In the genomic region with DNA sequence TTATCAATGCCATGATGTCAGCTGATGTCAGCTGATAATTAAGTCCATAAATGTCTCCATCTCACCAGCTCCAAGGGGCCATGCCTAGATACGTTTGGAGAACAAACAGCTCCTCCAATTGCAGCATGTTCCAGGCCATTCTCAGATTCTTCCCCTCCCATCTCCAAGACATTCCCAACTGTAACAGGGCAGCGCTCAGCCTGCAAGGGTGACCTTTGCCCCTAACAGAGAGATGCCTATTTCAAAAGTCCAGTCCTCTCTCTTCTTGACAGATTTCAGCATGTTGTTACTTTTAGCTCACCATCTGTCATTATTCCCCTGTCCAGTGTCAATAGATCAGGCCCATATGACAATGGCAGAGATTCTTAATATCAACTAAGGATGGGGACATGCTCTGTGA, we compare ENCODE assay signal across 24 cellular contexts. TPM values are rescaled to one million over a fixed set of nuclear protein-coding genes. Genes with fewer than 3 reads are reported as not detected.
A peak's percentile ranks its signal among the peaks of the same experiment; 100 is the strongest.
DNase-seq lines count a peak whose midpoint lies in the region; ATAC-seq, FAIRE-seq and TF ChIP-seq lines count a peak whose summit lies in the region.
"Had no signal": no experiment of that assay in that cellular context is flagged by ENCODE, and none has a peak within 500 bp of the region (broad histone marks: within the 10 kb centered on the region; RNA-seq: fewer than 3 reads in every experiment).

No MANE protein-coding gene starts in this region.

- H3K27ac ChIP-seq in CD4-positive, CD25-positive, alpha-beta regulatory T cell (ENCODE audit: insufficient read depth, low read length, poor library complexity, severe bottlenecking) = no peak overlapping the region
- H3K27ac ChIP-seq: heart right ventricle, left lung, vagina had no signal

- peaks cover 75% of the 10 kb centered on the region for H3K36me3 ChIP-seq in CD4-positive, CD25-positive, alpha-beta regulatory T cell (ENCODE audit: control insufficient read depth, insufficient read depth, low read length)
- H3K36me3 ChIP-seq: vagina had no signal

- CTCF ChIA-PET in activated CD4-positive, alpha-beta T cell treated with anti-CD3 and anti-CD28 coated beads for 36 hours (lab: Charles Lee) = interaction anchor here (0.8 to 7.7 kb wide), 10 partner anchors 9 to 103 kb away, joined by 3 to 93 read pairs (median 5); partner anchors contain the start of gene PSD4

- no peak for TF ChIP-seq CTCF in natural killer cell (IDR thresholded peaks at IDR 0.05)

- no peak for TF ChIP-seq POLR2A in GM12891 (IDR thresholded peaks at IDR 0.05; ENCODE audit: low read depth, low read length)

- ATAC-seq in activated CD4-positive, alpha-beta T cell treated with anti-CD3 and anti-CD28 coated beads for 36 hours = no peak
- no peak for ATAC-seq in CD4-positive, CD25-positive, alpha-beta regulatory T cell (ENCODE audit: low read depth in 2 of 2)
- no peak for ATAC-seq in activated naive CD8-positive, alpha-beta T cell treated with anti-CD3 and anti-CD28 coated beads, Interleukin-2, amount 10 ng/mL, durations not matched to agents 7 days and 5 days (ENCODE audit: low read depth)
- ATAC-seq in natural killer cell = no peak
- ATAC-seq in HG03432 (IDR thresholded peaks at IDR 0.05; ENCODE audit: unreplicated experiment) = no peak
- ATAC-seq: heart right ventricle, left lung had no signal

- no peak overlapping the region for H3K4me3 Mint-ChIP-seq in activated CD4-positive, alpha-beta T cell treated with anti-CD3 and anti-CD28 coated beads for 36 hours
- H3K4me3 Mint-ChIP-seq in CD4-positive, CD25-positive, alpha-beta regulatory T cell = peak overlapping the region; percentile 25 to 67 (median 34)
- H3K4me3 Mint-ChIP-seq in activated naive CD8-positive, alpha-beta T cell treated with anti-CD3 and anti-CD28 coated beads, Interleukin-2, amount 10 ng/mL, durations not matched to agents 7 days and 5 days = peak overlapping the region; percentile 46
- H3K4me3 Mint-ChIP-seq in natural killer cell = peak overlapping the region; percentile 62

- intact Hi-C loops in activated CD4-positive, alpha-beta T cell treated with anti-CD3 and anti-CD28 coated beads for 36 hours (cut with DNase I, micrococcal nuclease) = no loop called here
- intact Hi-C loops in natural killer cell (cut with micrococcal nuclease) = no loop called here

- no peaks in the 10 kb centered on the region for H3K27me3 Mint-ChIP-seq in activated CD4-positive, alpha-beta T cell treated with anti-CD3 and anti-CD28 coated beads for 36 hours
- H3K27me3 Mint-ChIP-seq in CD4-positive, CD25-positive, alpha-beta regulatory T cell = no peaks in the 10 kb centered on the region
- no peaks in the 10 kb centered on the region for H3K27me3 Mint-ChIP-seq in activated naive CD8-positive, alpha-beta T cell treated with anti-CD3 and anti-CD28 coated beads, Interleukin-2, amount 10 ng/mL, durations not matched to agents 7 days and 5 days
- no peaks in the 10 kb centered on the region for H3K27me3 Mint-ChIP-seq in natural killer cell (ENCODE audit: low read depth in 2 of 2)

- peaks cover 76% of the 10 kb centered on the region for H3K36me3 Mint-ChIP-seq in activated CD4-positive, alpha-beta T cell treated with anti-CD3 and anti-CD28 coated beads for 36 hours (ENCODE audit: low read depth)
- H3K36me3 Mint-ChIP-seq in CD4-positive, CD25-positive, alpha-beta regulatory T cell = peaks cover 34% of the 10 kb centered on the region
- H3K36me3 Mint-ChIP-seq in activated naive CD8-positive, alpha-beta T cell treated with anti-CD3 and anti-CD28 coated beads, Interleukin-2, amount 10 ng/mL, durations not matched to agents 7 days and 5 days = peaks cover 52% of the 10 kb centered on the region
- H3K36me3 Mint-ChIP-seq in natural killer cell = peaks cover 7% of the 10 kb centered on the region

- FAIRE-seq in GM12891 (lab: Jason Lieb, UNC) = no peak
- FAIRE-seq: A204.1, bronchial epithelial cell, G401.6, GM19239, TTC549 had no signal

- H3K4me1 Mint-ChIP-seq in activated CD4-positive, alpha-beta T cell treated with anti-CD3 and anti-CD28 coated beads for 36 hours = peaks cover 83% of the 10 kb centered on the region
- H3K4me1 Mint-ChIP-seq in CD4-positive, CD25-positive, alpha-beta regulatory T cell = peaks cover 17 to 89% (median 72%) of the 10 kb centered on the region in 4 donors
- peaks cover 67% of the 10 kb centered on the region for H3K4me1 Mint-ChIP-seq in activated naive CD8-positive, alpha-beta T cell treated with anti-CD3 and anti-CD28 coated beads, Interleukin-2, amount 10 ng/mL, durations not matched to agents 7 days and 5 days
- H3K4me1 Mint-ChIP-seq in natural killer cell = peaks cover 75 to 89% of the 10 kb centered on the region in 2 donors

- H3K4me3 ChIP-seq in CD4-positive, CD25-positive, alpha-beta regulatory T cell (ENCODE audit: low read depth, low read length) = no peak overlapping the region
- H3K4me3 ChIP-seq: heart right ventricle, left lung, vagina had no signal

- peak overlapping the region; percentile 62 for H3K27ac Mint-ChIP-seq in activated CD4-positive, alpha-beta T cell treated with anti-CD3 and anti-CD28 coated beads for 36 hours
- peak overlapping the region; percentile 63 to 95 (median 89) for H3K27ac Mint-ChIP-seq in CD4-positive, CD25-positive, alpha-beta regulatory T cell
- H3K27ac Mint-ChIP-seq in activated naive CD8-positive, alpha-beta T cell treated with anti-CD3 and anti-CD28 coated beads, Interleukin-2, amount 10 ng/mL, durations not matched to agents 7 days and 5 days = peak overlapping the region; percentile 72
- peak overlapping the region; percentile 82 to 91 for H3K27ac Mint-ChIP-seq in natural killer cell

- POLR2A ChIA-PET in activated CD4-positive, alpha-beta T cell treated with anti-CD3 and anti-CD28 coated beads for 36 hours (lab: Charles Lee) = no interaction called here
- POLR2A ChIA-PET in activated naive CD8-positive, alpha-beta T cell treated with anti-CD3 and anti-CD28 coated beads, Interleukin-2, amount 10 ng/mL, durations not matched to agents 7 days and 5 days (lab: Charles Lee) = interaction anchor here (1.0 to 2.0 kb wide), 6 partner anchors 8 to 52 kb away, joined by 3 to 13 read pairs (median 6); partner anchors contain the start of gene PSD4

- H3K27me3 ChIP-seq in CD4-positive, CD25-positive, alpha-beta regulatory T cell (ENCODE audit: control insufficient read depth, insufficient read depth, low read length) = no peaks in the 10 kb centered on the region
- H3K27me3 ChIP-seq: left lung, vagina had no signal

- no peak for DNase-seq in activated CD4-positive, alpha-beta T cell treated with anti-CD3 and anti-CD28 coated beads for 36 hours
- DNase-seq in activated CD4-positive, alpha-beta T cell treated with anti-CD3 and anti-CD28 coated beads for 4 hours = no peak
- no peak for DNase-seq in CD4-positive, CD25-positive, alpha-beta regulatory T cell
- DNase-seq in activated naive CD8-positive, alpha-beta T cell treated with anti-CD3 and anti-CD28 coated beads, Interleukin-2, amount 10 ng/mL, durations not matched to agents 7 days and 5 days = no peak
- DNase-seq in natural killer cell = no peak
- DNase-seq in effector CD4-positive, alpha-beta T cell = no peak
- DNase-seq in GM12891 (ENCODE audit: insufficient read length, low spot score) = no peak
- DNase-seq: activated CD4-positive, alpha-beta T cell treated with anti-CD3 and anti-CD28 coated beads for 48 hours; amniotic stem cell; dermis blood vessel endothelial cell; heart right ventricle; NCI-H146; NCI-H748 treated with DMSO at 0.1 percent for 48 hours; stimulated activated CD4-positive, alpha-beta T cell treated with anti-CD3 and anti-CD28 coated beads, Interleukin-4, amount 100 ng/mL, for 24 hours had no signal

- peaks cover 86% of the 10 kb centered on the region for H3K4me1 ChIP-seq in CD4-positive, CD25-positive, alpha-beta regulatory T cell (ENCODE audit: control insufficient read depth, insufficient read depth, low read length, poor library complexity, severe bottlenecking)
- H3K4me1 ChIP-seq: vagina had no signal

- H3K9me3 Mint-ChIP-seq in activated CD4-positive, alpha-beta T cell treated with anti-CD3 and anti-CD28 coated beads for 36 hours (ENCODE audit: low read depth) = no peaks in the 10 kb centered on the region
- H3K9me3 Mint-ChIP-seq in CD4-positive, CD25-positive, alpha-beta regulatory T cell = no peaks in the 10 kb centered on the region
- no peaks in the 10 kb centered on the region for H3K9me3 Mint-ChIP-seq in activated naive CD8-positive, alpha-beta T cell treated with anti-CD3 and anti-CD28 coated beads, Interleukin-2, amount 10 ng/mL, durations not matched to agents 7 days and 5 days
- no peaks in the 10 kb centered on the region for H3K9me3 Mint-ChIP-seq in natural killer cell

- H3K9me3 ChIP-seq in CD4-positive, CD25-positive, alpha-beta regulatory T cell (ENCODE audit: control insufficient read depth in 2 of 2, low read length in 2 of 2) = no peaks in the 10 kb centered on the region
- H3K9me3 ChIP-seq: heart right ventricle, left lung, vagina had no signal

TF ChIP-seq in GM12891, 5 proteins besides CTCF, POLR2A, EP300 and RAD21:
- TF ChIP-seq SPI1 (IDR thresholded peaks at IDR 0.05; ENCODE audit: low read depth, low read length) (no peak), PAX5 (IDR thresholded peaks at IDR 0.05; ENCODE audit: insufficient read depth, low read length, severe bottlenecking) (no peak), POU2F2 (IDR thresholded peaks at IDR 0.05; ENCODE audit: low read depth, low read length) (no peak), TAF1 (IDR thresholded peaks at IDR 0.05; ENCODE audit: low read depth, low read length) (no peak), POLR2AphosphoS5 (IDR thresholded peaks at IDR 0.05; ENCODE audit: low read depth, low read length) (no peak)

RNA-seq across cellular contexts. Expression of gene PSD4, which starts 9.9 kb away (rescaled TPM):
- total RNA-seq in activated CD4-positive, alpha-beta T cell treated with anti-CD3 and anti-CD28 coated beads for 36 hours = 100 to 1,000 TPM; 232 to 274 TPM
- 124 TPM for total RNA-seq in CD4-positive, CD25-positive, alpha-beta regulatory T cell
- polyA plus RNA-seq in CD4-positive, CD25-positive, alpha-beta regulatory T cell = 10 to 100 TPM; 18.1 to 26.3 (median 20.7) TPM
- total RNA-seq in activated naive CD8-positive, alpha-beta T cell treated with anti-CD3 and anti-CD28 coated beads, Interleukin-2, amount 10 ng/mL, durations not matched to agents 7 days and 5 days = 100 to 1,000 TPM; 361 to 385 TPM
- 100 to 1,000 TPM; 280 to 347 (median 340) TPM for total RNA-seq in natural killer cell
- 57.5 TPM for polyA plus RNA-seq in GM12891 (2012; ENCODE audit: low read depth, missing spikeins)

RNA-seq across cellular contexts. Expression of gene IL1RN, which starts 56.3 kb away (rescaled TPM):
- total RNA-seq in activated CD4-positive, alpha-beta T cell treated with anti-CD3 and anti-CD28 coated beads for 36 hours = 1 to 10 TPM; 4.6 to 4.8 TPM
- total RNA-seq in CD4-positive, CD25-positive, alpha-beta regulatory T cell = not detected
- under 1 TPM in 2 of 4 donors, not detected in 2; 0.23 to 0.59 TPM for polyA plus RNA-seq in CD4-positive, CD25-positive, alpha-beta regulatory T cell
- total RNA-seq in activated naive CD8-positive, alpha-beta T cell treated with anti-CD3 and anti-CD28 coated beads, Interleukin-2, amount 10 ng/mL, durations not matched to agents 7 days and 5 days = 1 to 10 TPM; 2.1 to 4.0 TPM
- 10 to 100 TPM in 1 of 3 donors, under 1 TPM in 2; 0.52 to 36.6 (median 0.91) TPM for total RNA-seq in natural killer cell
- polyA plus RNA-seq in GM12891 (2012; ENCODE audit: low read depth, missing spikeins) = 0.08 TPM
- total RNA-seq: renal cortical epithelial cell had no signal
- polyA plus RNA-seq: BJ had no signal
